1 cellular context compared by ENCODE assay signal in genomic region chr13:94263038-94263437, GRCh38.
TF ChIP-seq lines count a peak whose summit lies in the region.

No MANE protein-coding gene starts in this region.

TF ChIP-seq in HepG2, 621 proteins besides CTCF, POLR2A, EP300 and RAD21 (continued from another document):
- TF ChIP-seq HOXA7 (CRISPR knock-in tag; IDR thresholded peaks at IDR 0.05) (no peak), HOXA9 (CRISPR knock-in tag; IDR thresholded peaks at IDR 0.05; ENCODE audit: borderline replicate concordance) (no peak), FOXK1 (CRISPR knock-in tag; IDR thresholded peaks at IDR 0.05; ENCODE audit: borderline replicate concordance, low read depth) (no peak), DMAP1 (CRISPR knock-in tag; IDR thresholded peaks at IDR 0.05) (no peak), DNMT3B (CRISPR knock-in tag; conservative IDR thresholded peaks at IDR 0.05) (no peak)
